Comparison of ENCODE assay signal across 20 cellular contexts in genomic region chr9:23740531-23740930, GRCh38.
DNase-seq lines count a peak whose midpoint lies in the region; TF ChIP-seq lines count a peak whose summit lies in the region.
"Had no signal": no experiment of that assay in that cellular context is flagged by ENCODE, and none has a peak within 500 bp of the region (broad histone marks: within the 10 kb centered on the region; RNA-seq: fewer than 3 reads in every experiment).

No MANE protein-coding gene starts in this region.

- no peak overlapping the region for H2AK5ac ChIP-seq in H9 (ENCODE audit: insufficient read length, low read length)

- H3K36me3 Mint-ChIP-seq in H9 (ENCODE audit: insufficient read depth in 1 of 3, low read depth in 3 of 3), result peaks cover 0 to 3% (median 0%) of the 10 kb centered on the region in 3 experiments; a peak in 2 of 7 replicates
- H3K36me3 Mint-ChIP-seq in glutamatergic neuron (ENCODE audit: unreplicated experiment), result no peaks in the 10 kb centered on the region
- H3K36me3 Mint-ChIP-seq in neural progenitor cell, result peaks cover 7% of the 10 kb centered on the region

- H3K9ac ChIP-seq in H9 (ENCODE audit: extremely low read depth, insufficient read length, low read length), result no peak overlapping the region
- 0 out of 2 replicates have a peak overlapping the region, but pooled peaks have one; percentile 6 for H3K9ac ChIP-seq in HUES64 (ENCODE audit: low read depth, low read length)
- no peak overlapping the region for H3K9ac ChIP-seq in neural progenitor cell
- H3K9ac ChIP-seq: BLaER1 treated with 17β-estradiol and CSF1 and Interleukin-3, amounts not matched to agents 10 nM and 100 nM had no signal

- no peak overlapping the region for H3K18ac ChIP-seq in H9 (ENCODE audit: insufficient read length, low read depth, low read length)

- no peak overlapping the region for H2BK120ac ChIP-seq in H9 (ENCODE audit: low read depth, low read length, poor library complexity, severe bottlenecking)

- no peak overlapping the region for H4K8ac ChIP-seq in H9 (replicated peaks; ENCODE audit: insufficient read length, low read depth, low read length)

- peaks cover 33% of the 10 kb centered on the region; the same call in 1 of the 2 replicates for H3K79me2 ChIP-seq in H9 (ENCODE audit: insufficient read depth, low read length)
- H3K79me2 ChIP-seq in neural progenitor cell (ENCODE audit: low read depth), result peaks cover 38% of the 10 kb centered on the region

- no peak overlapping the region for H2BK5ac ChIP-seq in H9 (ENCODE audit: insufficient read length, low read length)

- no CpG with 5 or more reads among the region's 2 CpGs for WGBS in H9 (ENCODE audit: extremely low coverage, insufficient read length, low lambda C conversion rate)
- WGBS in HUES64, result 69% methylated on average over 2 of the region's 2 CpGs

- no peak overlapping the region for H3K4ac ChIP-seq in H9 (ENCODE audit: low read depth, low read length)

- no peak overlapping the region for H3T11ph ChIP-seq in H9 (ENCODE audit: low read length)

- peak overlapping the region; percentile 88 to 97 (median 93) for H3K27ac Mint-ChIP-seq in H9
- H3K27ac Mint-ChIP-seq in glutamatergic neuron (ENCODE audit: unreplicated experiment), result peak overlapping the region; percentile 78
- H3K27ac Mint-ChIP-seq in neural progenitor cell, result no peak overlapping the region
- H3K27ac Mint-ChIP-seq: CD4-positive, alpha-beta T cell had no signal

- no peak overlapping the region for H2BK15ac ChIP-seq in H9 (ENCODE audit: low read depth, low read length)

- H3K14ac ChIP-seq in H9 (ENCODE audit: insufficient read depth, low read length), result no peak overlapping the region

- H3K4me3 Mint-ChIP-seq in H9, result peak overlapping the region; percentile 21 to 61
- H3K4me3 Mint-ChIP-seq in glutamatergic neuron (ENCODE audit: unreplicated experiment), result peak overlapping the region; percentile 76
- no peak overlapping the region for H3K4me3 Mint-ChIP-seq in neural progenitor cell
- H3K4me3 Mint-ChIP-seq: CD4-positive, alpha-beta T cell had no signal

- DNase-seq in H9 (no peak), glutamatergic neuron (no peak), neural progenitor cell (ENCODE audit: low spot score) (no peak), vagina (ENCODE audit: extremely low spot score in 2 of 2) (no peak), NCI-H2107 treated with DMSO at 0.1 percent for 48 hours (lab: John Stamatoyannopoulos, UW; ENCODE audit: unreplicated experiment) (no peak)
- DNase-seq in activated CD4-positive, CD25-positive, alpha-beta regulatory T cell (lab: John Stamatoyannopoulos, UW), result no peak
- DNase-seq: CD4-positive, alpha-beta T cell; NCI-H1048; NCI-H1417; NCI-H1694; NCI-H2029 treated with DMSO at 0.1 percent for 48 hours; NCI-H2171 treated with DMSO at 0.1 percent for 48 hours; NCI-H446; NCI-H524 treated with DMSO at 0.1 percent for 48 hours; NCI-H774; Right ventricle myocardium superior; RPMI8226 had no signal

- H3K27me3 Mint-ChIP-seq in H9 (ENCODE audit: low read depth) (no peaks in the 10 kb centered on the region), glutamatergic neuron (ENCODE audit: unreplicated experiment) (peaks cover 32% of the 10 kb centered on the region), neural progenitor cell (ENCODE audit: insufficient read depth, low read depth) (no peaks in the 10 kb centered on the region)
- H3K27me3 Mint-ChIP-seq: CD4-positive, alpha-beta T cell had no signal

- H2BK12ac ChIP-seq in H9 (ENCODE audit: insufficient read length, low read depth, low read length), result no peak overlapping the region

- intact Hi-C loops in vagina (cut with DNase I), result no loop called here

- H3K4me1 Mint-ChIP-seq in H9 (peaks cover 69 to 78% of the 10 kb centered on the region in 2 experiments), glutamatergic neuron (ENCODE audit: low read depth, unreplicated experiment) (peaks cover 83% of the 10 kb centered on the region), neural progenitor cell (peaks cover 24% of the 10 kb centered on the region)

- peak overlapping the region; percentile 79 for H3K27ac ChIP-seq in H9 (ENCODE audit: insufficient read length, low read depth, low read length)
- H3K27ac ChIP-seq in HUES64 (ENCODE audit: low read depth, low read length), result peak overlapping the region; percentile 70; the same call in 1 of the 2 replicates
- H3K27ac ChIP-seq in neural progenitor cell, result peak overlapping the region; percentile 13
- no peak overlapping the region for H3K27ac ChIP-seq in vagina
- H3K27ac ChIP-seq: BLaER1 treated with 17β-estradiol and CSF1 and Interleukin-3, amounts not matched to agents 10 nM and 100 nM; SJSA1 had no signal

- peaks cover 4% of the 10 kb centered on the region for H3K79me1 ChIP-seq in H9 (ENCODE audit: insufficient read depth, low read depth, low read length, poor library complexity, severe bottlenecking)

- TF ChIP-seq CTCF in H9 (conservative IDR thresholded peaks at IDR 0.05) (no peak), glutamatergic neuron (IDR thresholded peaks at IDR 0.05; ENCODE audit: partially characterized antibody, unreplicated experiment) (no peak), neural progenitor cell (IDR thresholded peaks at IDR 0.05) (no peak), vagina (IDR thresholded peaks at IDR 0.05) (no peak)

- H2AFZ ChIP-seq in H9 (ENCODE audit: low read length) (no peak overlapping the region), neural progenitor cell (replicated peaks) (no peak overlapping the region)

- no peak overlapping the region for H3K23ac ChIP-seq in H9 (ENCODE audit: insufficient read length, low read depth, low read length)

- no peaks in the 10 kb centered on the region for H3K9me3 Mint-ChIP-seq in H9
- peaks cover 27% of the 10 kb centered on the region for H3K9me3 Mint-ChIP-seq in glutamatergic neuron (ENCODE audit: unreplicated experiment)
- H3K9me3 Mint-ChIP-seq in neural progenitor cell, result peaks cover 2% of the 10 kb centered on the region

- no peak overlapping the region for H4K5ac ChIP-seq in H9 (ENCODE audit: insufficient read length, low read depth, low read length)

- H2BK20ac ChIP-seq in H9 (ENCODE audit: low read depth, low read length, poor library complexity, severe bottlenecking), result no peak overlapping the region

- H3K36me3 ChIP-seq in HUES64 (ENCODE audit: insufficient read depth, low read length) (no peaks in the 10 kb centered on the region), neural progenitor cell (no peaks in the 10 kb centered on the region), vagina (no peaks in the 10 kb centered on the region)
- H3K36me3 ChIP-seq: BLaER1 treated with 17β-estradiol and CSF1 and Interleukin-3, amounts not matched to agents 10 nM and 100 nM; SJSA1 had no signal

- no peak for TF ChIP-seq POLR2A in vagina (IDR thresholded peaks at IDR 0.05)

- H4K20me1 ChIP-seq in H9 (ENCODE audit: control insufficient read depth, insufficient read depth, insufficient read length) (no peaks in the 10 kb centered on the region), neural progenitor cell (ENCODE audit: low read depth) (peaks cover 6% of the 10 kb centered on the region)
- H4K20me1 ChIP-seq: BLaER1 treated with 17β-estradiol and CSF1 and Interleukin-3, amounts not matched to agents 10 nM and 100 nM had no signal

- H3K9me3 ChIP-seq in H9 (ENCODE audit: control insufficient read depth, low read depth, low read length), result no peaks in the 10 kb centered on the region
- no peaks in the 10 kb centered on the region for H3K9me3 ChIP-seq in HUES64 (ENCODE audit: insufficient read depth, low read depth, low read length)
- no peaks in the 10 kb centered on the region for H3K9me3 ChIP-seq in neural progenitor cell (ENCODE audit: low read depth)
- no peaks in the 10 kb centered on the region for H3K9me3 ChIP-seq in vagina
- H3K9me3 ChIP-seq: BLaER1 treated with 17β-estradiol and CSF1 and Interleukin-3, amounts not matched to agents 10 nM and 100 nM; SJSA1 had no signal

- H3K4me2 ChIP-seq in H9 (ENCODE audit: insufficient read depth, insufficient read length, low read length) (peak overlapping the region; percentile 63), neural progenitor cell (peak overlapping the region; percentile 39)
- H3K4me2 ChIP-seq: BLaER1 treated with 17β-estradiol and CSF1 and Interleukin-3, amounts not matched to agents 10 nM and 100 nM had no signal

- H3K56ac ChIP-seq in H9 (ENCODE audit: insufficient read length, low read depth, low read length), result no peak overlapping the region

- H3K4me1 ChIP-seq in H9 (ENCODE audit: insufficient read depth, low read length) (peaks cover 47% of the 10 kb centered on the region), HUES64 (ENCODE audit: insufficient read depth, low read length) (peaks cover 67% of the 10 kb centered on the region), neural progenitor cell (peaks cover 49% of the 10 kb centered on the region), vagina (no peaks in the 10 kb centered on the region)
- H3K4me1 ChIP-seq: BLaER1 treated with 17β-estradiol and CSF1 and Interleukin-3, amounts not matched to agents 10 nM and 100 nM; SJSA1 had no signal

- H3K23me2 ChIP-seq in H9 (ENCODE audit: insufficient read length, low read depth, low read length, poor library complexity, severe bottlenecking), result no peaks in the 10 kb centered on the region

- H3K4me3 ChIP-seq in HUES64 (ENCODE audit: low read length), result no peak overlapping the region; the same call in 1 of the 2 replicates
- H3K4me3 ChIP-seq in neural progenitor cell, result no peak overlapping the region
- no peak overlapping the region for H3K4me3 ChIP-seq in vagina
- H3K4me3 ChIP-seq: BLaER1 treated with 17β-estradiol and CSF1 and Interleukin-3, amounts not matched to agents 10 nM and 100 nM; SJSA1 had no signal

- H3K27me3 ChIP-seq in H9 (ENCODE audit: insufficient read depth, low read length), result no peaks in the 10 kb centered on the region
- H3K27me3 ChIP-seq in HUES64 (ENCODE audit: insufficient read depth, low read length), result no peaks in the 10 kb centered on the region
- no peaks in the 10 kb centered on the region for H3K27me3 ChIP-seq in neural progenitor cell
- H3K27me3 ChIP-seq in vagina, result no peaks in the 10 kb centered on the region
- H3K27me3 ChIP-seq: BLaER1 treated with 17β-estradiol and CSF1 and Interleukin-3, amounts not matched to agents 10 nM and 100 nM; SJSA1 had no signal

- peaks cover 17% of the 10 kb centered on the region for H3F3A ChIP-seq in neural progenitor cell (ENCODE audit: low read depth)

- no peak overlapping the region for H4K91ac ChIP-seq in H9 (ENCODE audit: insufficient read length, low read depth, low read length)
